Comparison of ENCODE assay signal across 21 cellular contexts in genomic region chr10:21468086-21468485, GRCh38. TPM values are rescaled to one million over a fixed set of nuclear protein-coding genes. Genes with fewer than 3 reads are reported as not detected.
DNase-seq lines count a peak whose midpoint lies in the region; ATAC-seq, FAIRE-seq and TF ChIP-seq lines count a peak whose summit lies in the region.
"Had no signal": no experiment of that assay in that cellular context is flagged by ENCODE, and none has a peak within 500 bp of the region (broad histone marks: within the 10 kb centered on the region; RNA-seq: fewer than 3 reads in every experiment).

No MANE protein-coding gene starts in this region.

- no peak overlapping the region for H3K23ac ChIP-seq in trophoblast cell (ENCODE audit: low read length)

- no peak for FAIRE-seq in HepG2 (lab: Jason Lieb, UNC)
- FAIRE-seq: A549, GM12892, GM18507 had no signal

- H3K36me3 ChIP-seq in HepG2 (replicated peaks in 1 of 2; ENCODE audit: control insufficient read depth in 1 of 2, insufficient read depth in 2 of 2, low read length in 2 of 2) (no peaks in the 10 kb centered on the region), right lobe of liver (no peaks in the 10 kb centered on the region), trophoblast cell (ENCODE audit: control insufficient read depth in 1 of 2, insufficient read depth in 2 of 2, low read length in 2 of 2) (no peaks in the 10 kb centered on the region), MG63 (no peaks in the 10 kb centered on the region)

- no peak overlapping the region for H2BK120ac ChIP-seq in trophoblast cell (ENCODE audit: insufficient read depth, low read length, poor library complexity)

- peaks cover 13% of the 10 kb centered on the region for H3K79me1 ChIP-seq in trophoblast cell (ENCODE audit: low read length)

- WGBS in HepG2 (ENCODE audit: low lambda C conversion rate) = 62% methylated on average over 3 of the region's 3 CpGs
- WGBS in right lobe of liver (ENCODE audit: insufficient coverage, low coverage, low lambda C conversion rate, missing lambda C conversion rate) = 92% methylated on average over 2 of the region's 3 CpGs
- no CpG with 5 or more reads among the region's 3 CpGs for WGBS in trophoblast cell (ENCODE audit: extremely low coverage, insufficient coverage, insufficient read length)

- no peaks in the 10 kb centered on the region for H3K79me2 ChIP-seq in HepG2 (ENCODE audit: insufficient read depth, low read length)
- peaks cover 5% of the 10 kb centered on the region for H3K79me2 ChIP-seq in trophoblast cell (ENCODE audit: control insufficient read depth, insufficient read depth, low read length, poor library complexity)

- no peak overlapping the region for H2BK5ac ChIP-seq in trophoblast cell (ENCODE audit: low read depth, low read length, poor library complexity)

- no peak overlapping the region for H2AFZ ChIP-seq in HepG2 (ENCODE audit: low read length)
- no peak overlapping the region for H2AFZ ChIP-seq in trophoblast cell (ENCODE audit: insufficient read depth, low read length, poor library complexity)
- H2AFZ ChIP-seq: GM23248 had no signal

- CTCF ChIA-PET in HepG2 (lab: Yijun Ruan, JAX; ENCODE audit: low intra/inter-chr PET ratio, low total read pairs) = no interaction called here

- ATAC-seq in HepG2 (peak; percentile 56), right lobe of liver (no peak)
- ATAC-seq in activated T-helper 17 cell treated with anti-CD3 and anti-CD28 coated beads, Interleukin-2, amount 50 U/mL, for 72 hours (replicated peaks) = no peak
- ATAC-seq: A549 had no signal

- intact Hi-C loops in HepG2 (cut with micrococcal nuclease; ENCODE audit: unreplicated experiment) (no loop called here), right lobe of liver (cut with DNase I) (no loop called here)

- H3K27me3 ChIP-seq in HepG2 (ENCODE audit: control insufficient read depth in 1 of 2, insufficient read depth in 2 of 2, low read length in 2 of 2) (peaks cover 0 to 9% of the 10 kb centered on the region in 2 experiments; a peak in 2 of 5 replicates), right lobe of liver (no peaks in the 10 kb centered on the region), trophoblast cell (ENCODE audit: insufficient read depth, low read length) (no peaks in the 10 kb centered on the region), MG63 (no peaks in the 10 kb centered on the region)

- H3K14ac ChIP-seq in trophoblast cell (ENCODE audit: low read length) = no peak overlapping the region

- no peak overlapping the region for H3K4ac ChIP-seq in trophoblast cell (ENCODE audit: low read depth, low read length)

- H4K8ac ChIP-seq in trophoblast cell (ENCODE audit: low read depth, low read length) = no peak overlapping the region

- no peak overlapping the region for H3K4me3 Mint-ChIP-seq in activated T-helper 17 cell treated with anti-CD3 and anti-CD28 coated beads, Interleukin-2, amount 50 U/mL, for 72 hours
- H3K4me3 Mint-ChIP-seq: CD4-positive, alpha-beta T cell had no signal

- H4K91ac ChIP-seq in trophoblast cell (ENCODE audit: low read depth, low read length) = peak overlapping the region; percentile 43

- BruUV-seq in HepG2 (replicated peaks; lab: Mats Ljungman, UMichigan) = no TSS peak

- H3K27ac ChIP-seq in HepG2 (ENCODE audit: extremely low read length, insufficient read depth, low read length) = no peak overlapping the region
- H3K27ac ChIP-seq in right lobe of liver = no peak overlapping the region
- no peak overlapping the region for H3K27ac ChIP-seq in trophoblast cell (ENCODE audit: low read depth, low read length)
- H3K27ac ChIP-seq: 22Rv1, A549, C4-2B, GM23248, HL-60 had no signal

- H3K27ac Mint-ChIP-seq in activated T-helper 17 cell treated with anti-CD3 and anti-CD28 coated beads, Interleukin-2, amount 50 U/mL, for 72 hours = no peak overlapping the region
- H3K27ac Mint-ChIP-seq: CD4-positive, alpha-beta T cell had no signal

- POLR2A ChIA-PET in HepG2 (lab: Yijun Ruan, JAX) = no interaction called here

- TF ChIP-seq POLR2A in HepG2 (IDR thresholded peaks at IDR 0.05; ENCODE audit: insufficient read depth in 1 of 2, low read depth in 2 of 2, low read length in 2 of 2) (no peak), right lobe of liver (IDR thresholded peaks at IDR 0.05) (no peak)

- no peaks in the 10 kb centered on the region for H3K9me3 Mint-ChIP-seq in activated T-helper 17 cell treated with anti-CD3 and anti-CD28 coated beads, Interleukin-2, amount 50 U/mL, for 72 hours
- H3K9me3 Mint-ChIP-seq: CD4-positive, alpha-beta T cell had no signal

- no peaks in the 10 kb centered on the region for H4K20me1 ChIP-seq in HepG2 (ENCODE audit: insufficient read depth, low read length)

- no peaks in the 10 kb centered on the region for H3K27me3 Mint-ChIP-seq in activated T-helper 17 cell treated with anti-CD3 and anti-CD28 coated beads, Interleukin-2, amount 50 U/mL, for 72 hours

- no peak for TF ChIP-seq EP300 in HepG2 (IDR thresholded peaks at IDR 0.05; ENCODE audit: low read depth in 2 of 2, low read length in 2 of 2)
- TF ChIP-seq EP300 in HepG2 (CRISPR knock-in tag; IDR thresholded peaks at IDR 0.05; ENCODE audit: borderline replicate concordance) = no peak

- no peak overlapping the region for H4K12ac ChIP-seq in trophoblast cell (ENCODE audit: low read depth, low read length)

- TF ChIP-seq CTCF in HepG2 (CRISPR knock-in tag; IDR thresholded peaks at IDR 0.05) (no peak), right lobe of liver (IDR thresholded peaks at IDR 0.05) (no peak)

- H3K9me3 ChIP-seq in HepG2 (ENCODE audit: low read length) (no peaks in the 10 kb centered on the region), right lobe of liver (no peaks in the 10 kb centered on the region), trophoblast cell (ENCODE audit: insufficient read depth, low read depth, low read length) (no peaks in the 10 kb centered on the region), MG63 (no peaks in the 10 kb centered on the region)
- H3K9me3 ChIP-seq: A549 had no signal

- peak overlapping the region; percentile 70 for H2BK12ac ChIP-seq in trophoblast cell (ENCODE audit: low read length)

- H3K4me1 ChIP-seq in HepG2 (ENCODE audit: insufficient read depth, low read length) (peaks cover under 1% of the 10 kb centered on the region; the same call in 1 of the 2 replicates), right lobe of liver (no peaks in the 10 kb centered on the region), trophoblast cell (ENCODE audit: control insufficient read depth in 1 of 2, insufficient read depth in 2 of 2, low read length in 2 of 2) (peaks cover 8 to 9% of the 10 kb centered on the region in 2 experiments)
- H3K4me1 ChIP-seq: A549 had no signal

- no peaks in the 10 kb centered on the region for H3K4me1 Mint-ChIP-seq in activated T-helper 17 cell treated with anti-CD3 and anti-CD28 coated beads, Interleukin-2, amount 50 U/mL, for 72 hours

- no peak for TF ChIP-seq RAD21 in HepG2 (CRISPR knock-in tag; IDR thresholded peaks at IDR 0.05)

- no peak overlapping the region for H3K4me2 ChIP-seq in HepG2 (ENCODE audit: low read depth, low read length)
- no peak overlapping the region for H3K4me2 ChIP-seq in trophoblast cell (ENCODE audit: low read length)
- H3K4me2 ChIP-seq: A549 had no signal

- H3K9ac ChIP-seq in HepG2 (ENCODE audit: insufficient read depth, low read depth, low read length) (no peak overlapping the region), trophoblast cell (ENCODE audit: low read length) (no peak overlapping the region)
- H3K9ac ChIP-seq: GM23248 had no signal

- H3K18ac ChIP-seq in trophoblast cell (ENCODE audit: low read length) = no peak overlapping the region

- in situ Hi-C loops in HepG2 (cut with HindIII; ENCODE audit: extremely low pct_ligation_motif_present, low pct_unique_long_range_greater_than_20kb) = no loop called here

- no peak for DNase-seq in HepG2 (ENCODE audit: low spot score)
- DNase-seq in right lobe of liver = no peak
- peak; percentile 55 for DNase-seq in mesenteric fat pad (ENCODE audit: low spot score)
- DNase-seq in trophoblast cell = no peak
- DNase-seq in COR-L47 (lab: John Stamatoyannopoulos, UW) = no peak
- no peak for DNase-seq in MG63
- DNase-seq: AML-193; CD4-positive, alpha-beta T cell; DMS153; DMS79; GDM1; GM23248; H7; IMR-90 had no signal

- no peaks in the 10 kb centered on the region for H3K36me3 Mint-ChIP-seq in activated T-helper 17 cell treated with anti-CD3 and anti-CD28 coated beads, Interleukin-2, amount 50 U/mL, for 72 hours (ENCODE audit: low read depth)

- H2AK5ac ChIP-seq in trophoblast cell (ENCODE audit: low read length) = no peak overlapping the region

- H3K4me3 ChIP-seq in HepG2 (replicated peaks in 1 of 3; ENCODE audit: insufficient read depth in 1 of 3, low read depth in 2 of 3, low read length in 3 of 3) (no peak overlapping the region), right lobe of liver (no peak overlapping the region), trophoblast cell (ENCODE audit: low read depth, low read length) (no peak overlapping the region), MG63 (no peak overlapping the region)
- H3K4me3 ChIP-seq: A549, GM23248 had no signal

RNA-seq across cellular contexts. Expression of gene SKIDA1, which starts 57.4 kb away (rescaled TPM):
- total RNA-seq in HepG2 (2016; rRNA removed; fragmentation: Illumina TruSeq; extraction: Trizol) = 1.4 and 1.5 TPM in 2 replicates
- 0.35 and 0.40 TPM in 2 replicates for total RNA-seq in HepG2 (2016; cell fraction: cytosol; rRNA removed; fragmentation: Illumina TruSeq; extraction: Trizol; ENCODE audit: low read depth)
- total RNA-seq in HepG2 (2016; cell fraction: insoluble cytoplasmic fraction; rRNA removed; fragmentation: Illumina TruSeq; extraction: Trizol) = 1.1 and 1.2 TPM in 2 replicates
- total RNA-seq in HepG2 (2016; cell fraction: membrane; rRNA removed; fragmentation: Illumina TruSeq; extraction: Trizol) = 1.1 TPM in 2 replicates
- 1.4 TPM in 2 replicates for total RNA-seq in HepG2 (2016; cell fraction: nucleus; rRNA removed; fragmentation: Illumina TruSeq; extraction: Trizol)
- 0.29 and 0.73 TPM in 2 replicates for polyA plus RNA-seq in HepG2 (2011; rRNA removed)
- polyA plus RNA-seq in HepG2 (2011; cell fraction: cytosol; rRNA removed) = 0.17 and 0.19 TPM in 2 replicates
- polyA plus RNA-seq in HepG2 (2011; cell fraction: nucleus; rRNA removed) = 0.45 and 0.59 TPM in 2 replicates
- polyA plus RNA-seq in HepG2 (2012) = 0.24 and 0.85 TPM in 2 replicates
- 0.11 and 0.58 TPM in 2 replicates for polyA plus RNA-seq in HepG2 (2016; cell fraction: cytosol; fragmentation: Illumina TruSeq; extraction: Trizol; ENCODE audit: low read depth)
- polyA plus RNA-seq in HepG2 (2016; cell fraction: insoluble cytoplasmic fraction; fragmentation: Illumina TruSeq; extraction: Trizol; ENCODE audit: low read depth) = 0.67 and 0.78 TPM in 2 replicates
- 0.33 and 0.58 TPM in 2 replicates for polyA plus RNA-seq in HepG2 (2016; cell fraction: membrane; fragmentation: Illumina TruSeq; extraction: Trizol; ENCODE audit: low read depth)
- 2.7 and 2.8 TPM in 2 replicates for polyA plus RNA-seq in HepG2 (2016; cell fraction: nucleus; fragmentation: Illumina TruSeq; extraction: Trizol; ENCODE audit: insufficient read depth, low read depth)
- polyA minus RNA-seq in HepG2 (2011; rRNA and poly(A)+ RNA removed; ENCODE audit: low replicate concordance) = 0.12 and 0.28 TPM in 2 replicates
- 0.49 and 0.88 TPM in 2 replicates for polyA minus RNA-seq in HepG2 (2011; cell fraction: cytosol; rRNA and poly(A)+ RNA removed)
- 0.50 and 0.52 TPM in 2 replicates for polyA minus RNA-seq in HepG2 (2011; cell fraction: nucleus; rRNA and poly(A)+ RNA removed)
- total RNA-seq in right lobe of liver = 1 to 10 TPM in 5 of 6 experiments, under 1 TPM in 1; 0.31 to 3.9 (median 2.1) TPM
- 0.58 TPM for total RNA-seq in mesenteric fat pad
- 27.4 and 28.4 TPM in 2 replicates for polyA plus RNA-seq in trophoblast cell (2013)
- under 1 TPM; 0.06 to 0.95 TPM for total RNA-seq in activated T-helper 17 cell treated with anti-CD3 and anti-CD28 coated beads, Interleukin-2, amount 50 U/mL, for 72 hours
- 2.0 and 3.1 TPM in 2 replicates for total RNA-seq in MG63 (2014; rRNA removed; shearing (Covaris generic); ENCODE audit: low replicate concordance)
- total RNA-seq: GM23248 had no signal
